ENCODE assay signal across 23 cellular contexts in the genomic region with DNA sequence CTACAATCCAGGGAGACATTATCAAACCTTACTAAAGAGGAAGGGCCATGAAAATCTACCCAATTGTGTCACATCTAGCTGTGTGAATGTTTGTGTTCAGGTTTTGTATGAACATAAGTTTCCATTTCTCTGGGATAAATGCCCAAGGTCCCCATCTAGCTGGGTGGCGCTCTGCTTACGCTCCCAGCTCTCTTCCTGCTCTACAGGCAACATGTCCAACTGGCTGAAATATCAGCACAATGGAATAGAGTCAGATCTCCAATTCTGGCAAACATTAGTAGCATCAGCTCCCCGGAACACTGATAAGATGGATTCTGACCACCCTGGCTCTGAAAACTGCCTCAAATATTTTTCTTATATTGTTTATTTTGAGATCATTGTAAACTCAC.
DNase-seq lines count a peak whose midpoint lies in the region; ATAC-seq and TF ChIP-seq lines count a peak whose summit lies in the region.
"Had no signal": no experiment of that assay in that cellular context is flagged by ENCODE, and none has a peak within 500 bp of the region (broad histone marks: within the 10 kb centered on the region; RNA-seq: fewer than 3 reads in every experiment).

No MANE protein-coding gene starts in this region.

- H3K27ac ChIP-seq in adrenal gland, result peak overlapping the region; percentile 67 to 93 (median 83)
- peak overlapping the region in 9 of 10 donors; percentile 13 to 79 (median 72) for H3K27ac ChIP-seq in heart right ventricle
- H3K27ac ChIP-seq: HL-60 had no signal

- no peak overlapping the region for H3K4me3 Mint-ChIP-seq in T-helper 2 cell treated with Interferon-gamma antibody and Interleukin-4, amounts not matched to agents 5 μg/mL and 100 μg/mL, for 36 hours
- no peak overlapping the region for H3K4me3 Mint-ChIP-seq in stimulated activated naive B cell treated with anti-CD40 and anti-IgM and Interleukin-4, amounts not matched to agents 10 μg/mL and 1 μg/mL and 100 μg/mL, for 72 hours
- H3K4me3 Mint-ChIP-seq: activated CD4-positive, alpha-beta memory T cell treated with anti-CD3 and anti-CD28 coated beads, Interleukin-2, amount 10 ng/mL, durations not matched to agents 7 days and 5 days; activated naive CD8-positive, alpha-beta T cell treated with anti-CD3 and anti-CD28 coated beads, Interleukin-2, amount 50 U/mL, for 24 hours; T-cell had no signal

- DNase-seq in T-helper 2 cell treated with Interferon-gamma antibody and Interleukin-4, amounts not matched to agents 5 μg/mL and 100 μg/mL, for 36 hours (ENCODE audit: low spot score), result no peak
- DNase-seq in T-helper 2 cell, result no peak
- DNase-seq in adrenal gland, result peak; percentile 60 to 81 (median 72)
- DNase-seq in heart right ventricle, result no peak
- DNase-seq in stimulated activated naive B cell treated with anti-CD40 and anti-IgM and Interleukin-4, amounts not matched to agents 10 μg/mL and 1 μg/mL and 100 μg/mL, for 72 hours, result no peak
- DNase-seq in NCI-H1417 (lab: John Stamatoyannopoulos, UW), result no peak
- DNase-seq: 8988T; activated CD4-positive, alpha-beta memory T cell treated with anti-CD3 and anti-CD28 coated beads, Interleukin-2, amount 10 ng/mL, durations not matched to agents 7 days and 5 days; activated naive CD8-positive, alpha-beta T cell treated with anti-CD3 and anti-CD28 coated beads, Interleukin-2, amount 50 U/mL, for 24 hours; activated T-cell treated with anti-CD3 and anti-CD28 coated beads, Interleukin-2, amount 50 U/mL, for 1 hour; Calu3; HCEC 1CT; left colon; MV-4-11; NCI-H2029 treated with DMSO at 0.1 percent for 48 hours; NCI-H510A; RPMI8226; stimulated activated CD4-positive, alpha-beta T cell treated with anti-CD3 and anti-CD28 coated beads, Interleukin-2, amount 100 ng/mL, for 24 hours; T-cell had no signal

- WGBS in adrenal gland, 4 donors, result 32 to 46% (median 36%) methylated on average over 3 of the region's 3 CpGs
- WGBS in heart right ventricle, 2 donors, result 60 to 70% methylated on average over 3 of the region's 3 CpGs

- ATAC-seq in heart right ventricle (peak in 2 of 8 donors; percentile 20 to 40), GM18867 (IDR thresholded peaks at IDR 0.05; ENCODE audit: unreplicated experiment) (no peak), HG02678 (IDR thresholded peaks at IDR 0.05; ENCODE audit: unreplicated experiment) (no peak)
- ATAC-seq in stimulated activated naive B cell treated with anti-CD40 and anti-IgM and Interleukin-4, amounts not matched to agents 10 μg/mL and 1 μg/mL and 100 μg/mL, for 72 hours (replicated peaks), result no peak
- ATAC-seq: activated naive CD8-positive, alpha-beta T cell treated with anti-CD3 and anti-CD28 coated beads, Interleukin-2, amount 50 U/mL, for 24 hours; left colon; T-cell had no signal

- H3K36me3 Mint-ChIP-seq in T-helper 2 cell treated with Interferon-gamma antibody and Interleukin-4, amounts not matched to agents 5 μg/mL and 100 μg/mL, for 36 hours (ENCODE audit: low read depth), result peaks cover 69% of the 10 kb centered on the region
- H3K36me3 Mint-ChIP-seq in stimulated activated naive B cell treated with anti-CD40 and anti-IgM and Interleukin-4, amounts not matched to agents 10 μg/mL and 1 μg/mL and 100 μg/mL, for 72 hours, result peaks cover 71 to 79% of the 10 kb centered on the region in 2 donors

- H3K4me3 ChIP-seq in adrenal gland (no peak overlapping the region), heart right ventricle (no peak overlapping the region)

- peaks cover 0 to 39% of the 10 kb centered on the region in 2 donors for H3K36me3 ChIP-seq in adrenal gland (replicated peaks in 1 of 2)
- peaks cover 0 to 97% (median 18%) of the 10 kb centered on the region in 9 donors for H3K36me3 ChIP-seq in heart right ventricle

- TF ChIP-seq CTCF in adrenal gland (IDR thresholded peaks at IDR 0.05) (peak in 5 of 6 experiments; percentile 23 to 40 (median 37)), heart right ventricle (IDR thresholded peaks at IDR 0.05) (peak in 1 of 9 donors; percentile 14)

- peaks cover 22% of the 10 kb centered on the region for H3K4me1 Mint-ChIP-seq in T-helper 2 cell treated with Interferon-gamma antibody and Interleukin-4, amounts not matched to agents 5 μg/mL and 100 μg/mL, for 36 hours (ENCODE audit: low read depth)
- H3K4me1 Mint-ChIP-seq in stimulated activated naive B cell treated with anti-CD40 and anti-IgM and Interleukin-4, amounts not matched to agents 10 μg/mL and 1 μg/mL and 100 μg/mL, for 72 hours, result peaks cover 45 to 98% of the 10 kb centered on the region in 2 donors

- peak in 1 of 2 donors; percentile 34 for TF ChIP-seq POLR2A in adrenal gland (IDR thresholded peaks at IDR 0.05)

- H3K9me3 ChIP-seq in adrenal gland (replicated peaks in 1 of 3) (no peaks in the 10 kb centered on the region), heart right ventricle (no peaks in the 10 kb centered on the region)

- intact Hi-C loops in adrenal gland (cut with DNase I) (no loop called here), heart right ventricle (cut with DNase I) (loop anchor here in 2 of 10 donors (5.0 to 10.0 kb wide), 2 partner anchors 135 to 138 kb away; no protein-coding TSS in a partner anchor)

- peak overlapping the region; percentile 7 for H3K27ac Mint-ChIP-seq in T-helper 2 cell treated with Interferon-gamma antibody and Interleukin-4, amounts not matched to agents 5 μg/mL and 100 μg/mL, for 36 hours
- peak overlapping the region; percentile 65 for H3K27ac Mint-ChIP-seq in stimulated activated naive B cell treated with anti-CD40 and anti-IgM and Interleukin-4, amounts not matched to agents 10 μg/mL and 1 μg/mL and 100 μg/mL, for 72 hours
- H3K27ac Mint-ChIP-seq: activated CD4-positive, alpha-beta memory T cell treated with anti-CD3 and anti-CD28 coated beads, Interleukin-2, amount 10 ng/mL, durations not matched to agents 7 days and 5 days; activated naive CD8-positive, alpha-beta T cell treated with anti-CD3 and anti-CD28 coated beads, Interleukin-2, amount 50 U/mL, for 24 hours had no signal

- H3K27me3 ChIP-seq in adrenal gland, result no peaks in the 10 kb centered on the region
- no peaks in the 10 kb centered on the region for H3K27me3 ChIP-seq in heart right ventricle
- H3K27me3 ChIP-seq: foreskin keratinocyte had no signal

- H3K4me1 ChIP-seq in adrenal gland (replicated peaks in 1 of 2) (peaks cover 28 to 73% of the 10 kb centered on the region in 2 donors), heart right ventricle (peaks cover 7 to 93% (median 49%) of the 10 kb centered on the region in 9 donors)

- no peaks in the 10 kb centered on the region for H3K9me3 Mint-ChIP-seq in T-helper 2 cell treated with Interferon-gamma antibody and Interleukin-4, amounts not matched to agents 5 μg/mL and 100 μg/mL, for 36 hours
- no peaks in the 10 kb centered on the region for H3K9me3 Mint-ChIP-seq in stimulated activated naive B cell treated with anti-CD40 and anti-IgM and Interleukin-4, amounts not matched to agents 10 μg/mL and 1 μg/mL and 100 μg/mL, for 72 hours
- H3K9me3 Mint-ChIP-seq: activated CD4-positive, alpha-beta memory T cell treated with anti-CD3 and anti-CD28 coated beads, Interleukin-2, amount 10 ng/mL, durations not matched to agents 7 days and 5 days; activated naive CD8-positive, alpha-beta T cell treated with anti-CD3 and anti-CD28 coated beads, Interleukin-2, amount 50 U/mL, for 24 hours; T-cell had no signal

- no peaks in the 10 kb centered on the region for H3K27me3 Mint-ChIP-seq in T-helper 2 cell treated with Interferon-gamma antibody and Interleukin-4, amounts not matched to agents 5 μg/mL and 100 μg/mL, for 36 hours (ENCODE audit: low read depth)
- H3K27me3 Mint-ChIP-seq in stimulated activated naive B cell treated with anti-CD40 and anti-IgM and Interleukin-4, amounts not matched to agents 10 μg/mL and 1 μg/mL and 100 μg/mL, for 72 hours, result no peaks in the 10 kb centered on the region
- H3K27me3 Mint-ChIP-seq: activated CD4-positive, alpha-beta memory T cell treated with anti-CD3 and anti-CD28 coated beads, Interleukin-2, amount 10 ng/mL, durations not matched to agents 7 days and 5 days; activated naive CD8-positive, alpha-beta T cell treated with anti-CD3 and anti-CD28 coated beads, Interleukin-2, amount 50 U/mL, for 24 hours; T-cell had no signal

Comparison
In these comparisons a context has a peak if more than half of its experiments do, and no peak if none do; other contexts are left out.
1. DNase-seq: peak in adrenal gland (7 of 7); none in T-helper 2 cell treated with Interferon-gamma antibody and Interleukin-4, amounts not matched to agents 5 μg/mL and 100 μg/mL, for 36 hours (single experiment), T-helper 2 cell (0 of 5), heart right ventricle (0 of 2), stimulated activated naive B cell treated with anti-CD40 and anti-IgM and Interleukin-4, amounts not matched to agents 10 μg/mL and 1 μg/mL and 100 μg/mL, for 72 hours (single experiment) and NCI-H1417 (0 of 3).